In the genomic region with DNA sequence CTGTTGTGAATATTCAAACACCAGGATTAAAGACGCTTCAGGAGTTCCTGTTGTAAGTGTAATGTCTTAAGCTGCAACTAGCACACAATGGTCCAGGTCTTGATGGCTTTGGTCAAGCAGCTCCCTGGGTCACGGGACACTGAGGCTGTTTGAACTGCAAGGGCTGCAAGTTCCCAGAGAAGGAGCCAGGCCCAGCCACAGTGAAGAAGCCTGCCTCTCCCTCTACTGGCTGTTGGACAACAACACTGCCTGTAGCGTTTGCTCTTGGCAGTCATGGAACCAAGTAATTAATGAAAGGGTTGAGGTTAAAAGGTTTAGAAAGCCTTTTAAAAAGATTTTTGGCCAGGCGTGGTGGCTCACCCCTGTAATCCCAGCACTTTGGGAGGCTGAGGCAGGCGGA, we compare ENCODE assay signal across 8 cellular contexts. TPM values are rescaled to one million over a fixed set of nuclear protein-coding genes. Genes with fewer than 3 reads are reported as not detected.
DNase-seq lines count a peak whose midpoint lies in the region; ATAC-seq, FAIRE-seq and TF ChIP-seq lines count a peak whose summit lies in the region.

No MANE protein-coding gene starts in this region.

- no peaks in the 10 kb centered on the region for H3K79me2 ChIP-seq in HCT116 (ENCODE audit: insufficient read depth, low read length)

- H3K9me3 Mint-ChIP-seq in activated naive CD8-positive, alpha-beta T cell treated with anti-CD3 and anti-CD28 coated beads, Interleukin-2, amount 50 U/mL, for 24 hours: no peaks in the 10 kb centered on the region

- no peaks in the 10 kb centered on the region for H4K20me1 ChIP-seq in HCT116 (ENCODE audit: insufficient read depth)

- H3K9me2 ChIP-seq in HCT116 (ENCODE audit: insufficient read depth): no peaks in the 10 kb centered on the region

- no peaks in the 10 kb centered on the region for H3K36me3 ChIP-seq in HCT116 (ENCODE audit: control insufficient read depth in 1 of 2, insufficient read depth in 2 of 2, low read length in 2 of 2)

- ATAC-seq in A549 (peak; percentile 94 to 95), HCT116 (peak; percentile 81)
- ATAC-seq in activated naive CD8-positive, alpha-beta T cell treated with anti-CD3 and anti-CD28 coated beads, Interleukin-2, amount 50 U/mL, for 24 hours: no peak

- H3K4me3 Mint-ChIP-seq in activated naive CD8-positive, alpha-beta T cell treated with anti-CD3 and anti-CD28 coated beads, Interleukin-2, amount 50 U/mL, for 24 hours: no peak overlapping the region

- H3K9ac ChIP-seq in HCT116 (ENCODE audit: low read length): no peak overlapping the region

- H3K4me2 ChIP-seq in A549 (no peak overlapping the region), HCT116 (ENCODE audit: low read length) (no peak overlapping the region)

- H3K9me3 ChIP-seq in A549 (no peaks in the 10 kb centered on the region), HCT116 (ENCODE audit: control insufficient read depth in 1 of 2, insufficient read depth in 1 of 2, low read depth in 1 of 2, low read length in 2 of 2) (no peaks in the 10 kb centered on the region)

- TF ChIP-seq EP300 in A549 (IDR thresholded peaks at IDR 0.05): no peak

- no peak overlapping the region for H2AFZ ChIP-seq in HCT116 (ENCODE audit: low read depth, low read length, poor library complexity, severe bottlenecking)

- H3K27ac ChIP-seq in A549 (no peak overlapping the region), HCT116 (ENCODE audit: low read depth, low read length) (no peak overlapping the region), VCaP (peak overlapping the region; percentile 53)

- H3K27ac Mint-ChIP-seq in activated naive CD8-positive, alpha-beta T cell treated with anti-CD3 and anti-CD28 coated beads, Interleukin-2, amount 50 U/mL, for 24 hours: no peak overlapping the region

- no peaks in the 10 kb centered on the region for H3K36me3 Mint-ChIP-seq in activated naive CD8-positive, alpha-beta T cell treated with anti-CD3 and anti-CD28 coated beads, Interleukin-2, amount 50 U/mL, for 24 hours (ENCODE audit: low read depth)

- TF ChIP-seq POLR2A in A549 (IDR thresholded peaks at IDR 0.05; ENCODE audit: low read length) (no peak), HCT116 (IDR thresholded peaks at IDR 0.05; ENCODE audit: borderline replicate concordance, extremely low read depth, insufficient read depth, insufficient read length) (no peak)

- H3K4me1 Mint-ChIP-seq in activated naive CD8-positive, alpha-beta T cell treated with anti-CD3 and anti-CD28 coated beads, Interleukin-2, amount 50 U/mL, for 24 hours: no peaks in the 10 kb centered on the region

- 49% methylated on average over 5 of the region's 5 CpGs for WGBS in A549 (ENCODE audit: missing lambda C conversion rate)

- intact Hi-C loops in HCT116 (cut with micrococcal nuclease): loop anchor here (5.0 kb wide), 1 partner anchor 292 kb away; no protein-coding TSS in a partner anchor

- no peaks in the 10 kb centered on the region for H3K27me3 Mint-ChIP-seq in activated naive CD8-positive, alpha-beta T cell treated with anti-CD3 and anti-CD28 coated beads, Interleukin-2, amount 50 U/mL, for 24 hours

- POLR2A ChIA-PET in A549 (lab: Yijun Ruan, JAX) (no interaction called here), HCT116 (lab: Charles Lee) (no interaction called here)

- no TSS peak for BruUV-seq in HCT116 (replicated peaks; lab: Mats Ljungman, UMichigan)

- RAD21 ChIA-PET in HCT116 (lab: Charles Lee; ENCODE audit: low non-redundant PET in 1 of 2, low total read pairs in 2 of 2, uncharacterized antibody in 2 of 2, unreplicated experiment in 2 of 2): no interaction called here

- H3K27me3 ChIP-seq in HCT116 (ENCODE audit: insufficient read depth, low read length): no peaks in the 10 kb centered on the region

- peak; percentile 40 for TF ChIP-seq CTCF in A549 (IDR thresholded peaks at IDR 0.05)
- peak; percentile 28 to 41 (median 32); a peak in 4 of 6 replicates for TF ChIP-seq CTCF in HCT116 (IDR thresholded peaks at IDR 0.05 in 2 of 3, conservative IDR thresholded peaks at IDR 0.05 in 1 of 3; ENCODE audit: borderline replicate concordance in 1 of 3, insufficient read depth in 1 of 3, low read depth in 2 of 3, low read length in 2 of 3)
- TF ChIP-seq CTCF in VCaP (conservative IDR thresholded peaks at IDR 0.05): peak; percentile 87

- H3K4me1 ChIP-seq in A549 (no peaks in the 10 kb centered on the region), HCT116 (ENCODE audit: control insufficient read depth in 1 of 2, insufficient read depth in 2 of 2, low read length in 2 of 2) (peaks cover 4 to 12% of the 10 kb centered on the region in 2 experiments; a peak in 2 of 4 replicates)

- FAIRE-seq in A549 (lab: Jason Lieb, UNC): no peak

- TF ChIP-seq RAD21 in A549 (conservative IDR thresholded peaks at IDR 0.05 in 1 of 2, IDR thresholded peaks at IDR 0.05 in 1 of 2) (peak; percentile 48 to 63), HCT116 (IDR thresholded peaks at IDR 0.05; ENCODE audit: low read depth) (peak; percentile 55; the same call in 1 of the 2 replicates)

- CTCF ChIA-PET in A549 (lab: Yijun Ruan, JAX): interaction anchor here (0.8 to 1.8 kb wide), 7 partner anchors 8 to 705 kb away, joined by 3 to 6 read pairs (median 3); no protein-coding TSS in a partner anchor
- CTCF ChIA-PET in HCT116 (lab: Charles Lee): no interaction called here

- DNase-seq in A549 (ENCODE audit: low read depth in 1 of 2, low spot score in 1 of 2): peak; percentile 23 to 67
- DNase-seq in HCT116 (ENCODE audit: low read depth, low spot score): peak; percentile 26
- peak; percentile 64 for DNase-seq in iPS-NIHi11 (ENCODE audit: low spot score)
- no peak for DNase-seq in cortex of kidney (lab: John Stamatoyannopoulos, UW)
- DNase-seq in NCI-H1436 treated with DMSO at 0.1 percent for 48 hours (lab: John Stamatoyannopoulos, UW): no peak
- DNase-seq in activated naive CD8-positive, alpha-beta T cell treated with anti-CD3 and anti-CD28 coated beads, Interleukin-2, amount 50 U/mL, for 24 hours: no peak
- no peak for DNase-seq in NCI-H1694 (lab: John Stamatoyannopoulos, UW)

- no peak overlapping the region for H3K4me3 ChIP-seq in A549
- H3K4me3 ChIP-seq in HCT116 (replicated peaks in 1 of 2; ENCODE audit: low read depth in 1 of 2, low read length in 2 of 2): no peak overlapping the region

TF ChIP-seq in A549, 52 proteins besides CTCF, POLR2A, EP300 and RAD21:
- TF ChIP-seq SMC3 (IDR thresholded peaks at IDR 0.05) (peak; percentile 35; the same call in 1 of the 3 replicates), GATA3 (IDR thresholded peaks at IDR 0.05; ENCODE audit: borderline replicate concordance) (no peak)

TF ChIP-seq in HCT116, 20 proteins besides CTCF, POLR2A, EP300 and RAD21:
- TF ChIP-seq EZH2 (IDR thresholded peaks at IDR 0.05) (no peak), ZNF274 (IDR thresholded peaks at IDR 0.05; ENCODE audit: low read depth, low read length) (no peak), ZFX (IDR thresholded peaks at IDR 0.05) (no peak), FOSL1 (IDR thresholded peaks at IDR 0.05; ENCODE audit: low read depth) (no peak), YY1 (IDR thresholded peaks at IDR 0.05; ENCODE audit: extremely low read depth, insufficient replicate concordance, low read depth, low read length) (no peak), ZBTB33 (IDR thresholded peaks at IDR 0.05; ENCODE audit: extremely low read depth, insufficient replicate concordance, low read length) (no peak), SRF (IDR thresholded peaks at IDR 0.05; ENCODE audit: low read depth) (no peak), POLR2AphosphoS5 (IDR thresholded peaks at IDR 0.05; ENCODE audit: low read depth, low read length) (no peak), ATF3 (IDR thresholded peaks at IDR 0.05) (no peak)
TF ChIP-seq in HCT116: peak in this region for 0.

RNA-seq across cellular contexts. Expression of gene GUSB, which starts 31.9 kb away (rescaled TPM):
- 32.3 and 38.5 TPM in 2 replicates for polyA plus RNA-seq in A549 (2011; rRNA removed)
- polyA plus RNA-seq in A549 (2012; cell fraction: cytosol; rRNA removed): 45.4 and 48.7 TPM in 2 replicates
- polyA plus RNA-seq in A549 (2012; cell fraction: nucleus; rRNA removed): 163 and 173 TPM in 2 replicates
- polyA plus RNA-seq in A549 (2017; fragmentation: RNase III; extraction: RNeasy Plus Mini Kit Qiagen cat#74134 plus additional on column Dnase treatment): 28.6 to 32.3 TPM (median 32.1 TPM) in 3 replicates
- polyA minus RNA-seq in A549 (2011; rRNA and poly(A)+ RNA removed): 47.5 and 57.5 TPM in 2 replicates
- total RNA-seq in HCT116 (2021; ENCODE audit: unreplicated experiment): 31.5 TPM
- polyA plus RNA-seq in HCT116 (2012): 57.6 and 66.1 TPM in 2 replicates

Comparison
In these comparisons a context has a peak if more than half of its experiments do, and no peak if none do; other contexts are left out.
1. DNase-seq: peak in A549 (2 of 2), HCT116 (single experiment) and iPS-NIHi11 (single experiment); none in cortex of kidney (single experiment), NCI-H1436 treated with DMSO at 0.1 percent for 48 hours (single experiment), activated naive CD8-positive, alpha-beta T cell treated with anti-CD3 and anti-CD28 coated beads, Interleukin-2, amount 50 U/mL, for 24 hours (single experiment) and NCI-H1694 (single experiment).
2. CTCF ChIP-seq: peak in every context shown above with its lines; median percentile 87 in VCaP; 40 in A549; 32 in HCT116.
3. Of the 6 proteins assayed by ChIP-seq in both A549 and HCT116: peak only in A549: none; only in HCT116: none; in both: CTCF and RAD21; in neither: 4.